ENCODE assay signal across 8 cellular contexts in genomic region chr2:197309369-197310231, GRCh38. TPM values are rescaled to one million over a fixed set of nuclear protein-coding genes. Genes with fewer than 3 reads are reported as not detected.
DNase-seq lines count a peak whose midpoint lies in the region; ATAC-seq, FAIRE-seq and TF ChIP-seq lines count a peak whose summit lies in the region.

No MANE protein-coding gene starts in this region.

- H3K27ac Mint-ChIP-seq in T-cell = peak overlapping the region; percentile 99

- H3K36me3 ChIP-seq in bronchial epithelial cell (ENCODE audit: control insufficient read depth, insufficient read depth, low read length) = no peaks in the 10 kb centered on the region

- H3K36me3 Mint-ChIP-seq in T-cell = peaks cover 3% of the 10 kb centered on the region

- peak; percentile 24 for DNase-seq in DMS79 (lab: John Stamatoyannopoulos, UW)
- peak in 25 of 34 experiments; percentile 15 to 59 (median 36) for DNase-seq in T-cell
- DNase-seq in bronchial epithelial cell (ENCODE audit: low read depth) = no peak
- DNase-seq in stimulated activated CD4-positive, alpha-beta T cell treated with anti-CD3 and anti-CD28 coated beads, Interleukin-2, amount 100 ng/mL, for 24 hours = peak; percentile 44 to 50
- no peak for DNase-seq in GDM1 (lab: John Stamatoyannopoulos, UW)

- POLR2A ChIA-PET in T-cell (lab: Charles Lee) = interaction anchor here (0.6 to 2.7 kb wide), 19 partner anchors 9 to 1099 kb away, joined by 3 to 18 read pairs (median 4); no protein-coding TSS in a partner anchor

- H3K27me3 ChIP-seq in bronchial epithelial cell (ENCODE audit: control insufficient read depth, insufficient read depth, low read length) (no peaks in the 10 kb centered on the region), layer of hippocampus (ENCODE audit: control insufficient read depth, insufficient read depth, low read length) (no peaks in the 10 kb centered on the region)

- H3K9me3 Mint-ChIP-seq in T-cell = no peaks in the 10 kb centered on the region

- H3K4me3 ChIP-seq in bronchial epithelial cell (ENCODE audit: low read depth, low read length) = peak overlapping the region; percentile 55

- CTCF ChIA-PET in T-cell (lab: Charles Lee) = interaction anchor here (0.6 to 5.3 kb wide), 19 partner anchors 9 to 197 kb away, joined by 3 to 50 read pairs (median 5); no protein-coding TSS in a partner anchor

- no peak for FAIRE-seq in bronchial epithelial cell (lab: Jason Lieb, UNC)

- no peaks in the 10 kb centered on the region for H3K27me3 Mint-ChIP-seq in T-cell

- peak overlapping the region; percentile 92 to 95 (median 92) for H3K4me3 Mint-ChIP-seq in T-cell

- H3K4me1 Mint-ChIP-seq in T-cell = peaks cover 65 to 83% (median 74%) of the 10 kb centered on the region in 3 donors

- TF ChIP-seq CTCF in bronchial epithelial cell (IDR thresholded peaks at IDR 0.05; ENCODE audit: insufficient read depth, low read length, severe bottlenecking) = no peak

- ATAC-seq in HG03175 (IDR thresholded peaks at IDR 0.05; ENCODE audit: unreplicated experiment) (peak; percentile 9), T-cell (replicated peaks in 1 of 4) (peak in 3 of 4 experiments; percentile 10 to 18 (median 11)), HG03139 (IDR thresholded peaks at IDR 0.05; ENCODE audit: unreplicated experiment) (no peak)

- H3K27ac ChIP-seq in layer of hippocampus (ENCODE audit: low read depth, low read length) = peak overlapping the region; percentile 84

RNA-seq across cellular contexts. Expression of gene ANKRD44, which starts 1.0 kb away (rescaled TPM):
- total RNA-seq in T-cell (100 to 1,000 TPM; 225 to 333 (median 238) TPM), bronchial epithelial cell (0.26 and 0.90 TPM in 2 replicates)

Comparison
In these comparisons a context has a peak if more than half of its experiments do, and no peak if none do; other contexts are left out.
1. DNase-seq: peak in DMS79 (single experiment), T-cell (25 of 34) and stimulated activated CD4-positive, alpha-beta T cell treated with anti-CD3 and anti-CD28 coated beads, Interleukin-2, amount 100 ng/mL, for 24 hours (2 of 2); none in bronchial epithelial cell (single experiment) and GDM1 (single experiment).
2. RNA of gene ANKRD44, which starts 1.0 kb away (total RNA-seq): 225 to 333 TPM in T-cell; 0.26 to 0.90 TPM in bronchial epithelial cell; every median in the first group is over 100 times any median in the second.